In the genomic region with DNA sequence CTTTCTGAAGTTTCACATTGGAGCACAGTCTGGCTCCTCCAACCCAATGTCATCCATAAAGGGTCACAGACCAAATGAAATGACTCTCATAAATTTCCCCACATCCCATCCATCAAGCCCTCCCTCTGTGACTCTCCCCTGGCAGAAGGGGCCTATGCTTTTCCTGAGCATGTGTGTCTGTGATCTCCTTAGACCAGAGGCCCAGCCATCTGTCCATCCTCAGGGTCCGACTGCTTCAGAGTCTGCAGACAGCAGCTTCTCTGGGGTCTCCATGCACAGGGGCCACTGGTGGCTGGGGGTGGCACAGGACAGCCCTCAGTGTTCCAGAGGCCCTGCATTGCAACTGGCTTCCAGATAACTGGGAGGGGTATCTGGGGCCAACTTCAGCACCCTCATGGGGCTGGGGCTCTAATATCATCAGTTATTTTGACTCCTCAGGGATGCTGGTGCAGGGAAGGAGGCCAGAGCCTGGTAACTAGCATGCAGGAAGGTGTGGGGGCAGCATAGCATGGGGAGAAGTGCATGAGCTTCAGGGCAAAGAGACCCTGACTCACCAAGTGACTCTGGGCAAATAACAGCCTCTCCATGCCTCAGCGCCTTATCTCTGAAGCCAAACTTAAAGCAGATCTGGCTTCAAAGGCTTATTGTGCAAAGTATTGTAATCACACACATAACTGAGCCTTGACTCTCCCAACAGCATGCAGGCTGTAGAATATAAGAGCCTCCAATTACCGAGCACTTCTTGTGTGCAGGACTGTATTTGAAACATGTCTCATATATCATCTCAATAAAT, we compare ENCODE assay signal across 12 cellular contexts.
DNase-seq lines count a peak whose midpoint lies in the region; ATAC-seq and TF ChIP-seq lines count a peak whose summit lies in the region.
"Had no signal": no experiment of that assay in that cellular context is flagged by ENCODE, and none has a peak within 500 bp of the region (broad histone marks: within the 10 kb centered on the region; RNA-seq: fewer than 3 reads in every experiment).

No MANE protein-coding gene starts in this region.

- H3K4me1 ChIP-seq in BE2C = peaks cover 33% of the 10 kb centered on the region
- H3K4me1 ChIP-seq in thyroid gland = peaks cover 0 to 6% of the 10 kb centered on the region in 2 donors
- H3K4me1 ChIP-seq: A549, BLaER1, Caco-2 had no signal

- H3K27me3 ChIP-seq in BE2C = no peaks in the 10 kb centered on the region
- H3K27me3 ChIP-seq in WERI-Rb-1 (ENCODE audit: insufficient read depth, low read depth, severe bottlenecking) = no peaks in the 10 kb centered on the region
- H3K27me3 ChIP-seq in thyroid gland = no peaks in the 10 kb centered on the region
- H3K27me3 ChIP-seq: BLaER1 had no signal

- TF ChIP-seq POLR2A in thyroid gland (IDR thresholded peaks at IDR 0.05) = no peak

- peak overlapping the region; percentile 65 for H3K27ac ChIP-seq in WERI-Rb-1
- no peak overlapping the region for H3K27ac ChIP-seq in thyroid gland
- H3K27ac ChIP-seq: A549, BLaER1, GM23248 had no signal

- H3K36me3 ChIP-seq in BE2C (no peaks in the 10 kb centered on the region), WERI-Rb-1 (no peaks in the 10 kb centered on the region), thyroid gland (no peaks in the 10 kb centered on the region)
- H3K36me3 ChIP-seq: BLaER1 had no signal

- intact Hi-C loops in posterior vena cava (cut with DNase I) (loop anchor here in 1 of 2 donors (1.0 kb wide), 1 partner anchor 44 kb away; no protein-coding TSS in a partner anchor), thyroid gland (cut with DNase I) (loop anchor here (10.0 kb wide), 1 partner anchor 275 kb away; no protein-coding TSS in a partner anchor)

- DNase-seq in BE2C (peak; percentile 44), WERI-Rb-1 (peak; percentile 56), mesenteric fat pad (ENCODE audit: low spot score) (peak; percentile 74), posterior vena cava (ENCODE audit: low spot score) (peak; percentile 64), AG20443 (ENCODE audit: low spot score) (no peak), thyroid gland (no peak)

- no peak overlapping the region for H3K4me3 ChIP-seq in BE2C (ENCODE audit: low read depth, low read length)
- no peak overlapping the region for H3K4me3 ChIP-seq in WERI-Rb-1 (ENCODE audit: low read depth, low read length)
- H3K4me3 ChIP-seq in thyroid gland (replicated peaks in 1 of 3) = no peak overlapping the region
- H3K4me3 ChIP-seq: A549, BLaER1, GM23248 had no signal

- H3K9me3 ChIP-seq in BE2C (no peaks in the 10 kb centered on the region), WERI-Rb-1 (ENCODE audit: severe bottlenecking) (no peaks in the 10 kb centered on the region), thyroid gland (no peaks in the 10 kb centered on the region)
- H3K9me3 ChIP-seq: A549, BLaER1, Caco-2 had no signal

- TF ChIP-seq CTCF in BE2C (IDR thresholded peaks at IDR 0.05; ENCODE audit: low read depth, low read length) (no peak), WERI-Rb-1 (IDR thresholded peaks at IDR 0.05; ENCODE audit: low read depth, low read length) (no peak), thyroid gland (IDR thresholded peaks at IDR 0.05) (no peak)

- ATAC-seq in GM19324 (IDR thresholded peaks at IDR 0.05; ENCODE audit: low FRiP score, unreplicated experiment) (no peak), HG03469 (IDR thresholded peaks at IDR 0.05; ENCODE audit: unreplicated experiment) (no peak)

- WGBS in thyroid gland, 2 donors = 93% methylated on average over 3 of the region's 3 CpGs

Comparison
In these comparisons a context has a peak if more than half of its experiments do, and no peak if none do; other contexts are left out.
1. DNase-seq: peak in BE2C (single experiment), WERI-Rb-1 (single experiment), mesenteric fat pad (single experiment) and posterior vena cava (single experiment); none in AG20443 (single experiment) and thyroid gland (0 of 2).